31 cellular contexts compared by ENCODE assay signal in the genomic region with DNA sequence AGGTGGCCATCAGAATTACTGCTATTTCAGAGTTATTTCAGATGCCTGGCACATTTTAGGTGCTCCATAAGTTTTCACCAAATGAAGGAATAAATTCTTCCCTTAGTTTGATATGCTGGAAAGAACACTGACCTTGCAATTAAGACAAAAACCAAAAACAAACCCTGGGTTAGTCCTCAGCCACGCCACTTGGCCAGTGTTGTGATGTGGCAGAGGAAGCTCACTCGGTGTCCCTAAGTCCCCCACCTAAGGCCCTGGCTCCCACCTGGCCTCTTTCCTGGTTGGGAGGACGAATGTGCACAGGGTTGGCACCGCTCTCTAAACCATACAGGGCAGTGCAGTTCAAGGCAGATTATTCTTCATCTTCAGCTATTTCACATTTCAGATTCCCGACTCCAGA. TPM values are rescaled to one million over a fixed set of nuclear protein-coding genes. Genes with fewer than 3 reads are reported as not detected.
A peak's percentile ranks its signal among the peaks of the same experiment; 100 is the strongest.
DNase-seq lines count a peak whose midpoint lies in the region; ATAC-seq, FAIRE-seq and TF ChIP-seq lines count a peak whose summit lies in the region.
"Had no signal": no experiment of that assay in that cellular context is flagged by ENCODE, and none has a peak within 500 bp of the region (broad histone marks: within the 10 kb centered on the region; RNA-seq: fewer than 3 reads in every experiment).

No MANE protein-coding gene starts in this region.

- no peak overlapping the region for H2AFZ ChIP-seq in trophoblast cell (ENCODE audit: insufficient read depth, low read length, poor library complexity)

- no peak overlapping the region for H3K4me2 ChIP-seq in A549
- peak overlapping the region; percentile 68 to 94 (median 85); a peak in 21 of 22 replicates for H3K4me2 ChIP-seq in BLaER1 treated with 17β-estradiol and CSF1 and Interleukin-3, amounts not matched to agents 10 nM and 100 nM
- no peak overlapping the region for H3K4me2 ChIP-seq in trophoblast cell (ENCODE audit: low read length)

- peaks cover 36% of the 10 kb centered on the region for H3K27me3 Mint-ChIP-seq in activated naive CD8-positive, alpha-beta T cell treated with anti-CD3 and anti-CD28 coated beads, Interleukin-2, amount 10 ng/mL, durations not matched to agents 7 days and 5 days
- peaks cover 15% of the 10 kb centered on the region for H3K27me3 Mint-ChIP-seq in activated naive CD8-positive, alpha-beta T cell treated with anti-CD3 and anti-CD28 coated beads for 36 hours

- POLR2A ChIA-PET in activated naive CD8-positive, alpha-beta T cell treated with anti-CD3 and anti-CD28 coated beads, Interleukin-2, amount 10 ng/mL, durations not matched to agents 7 days and 5 days (lab: Charles Lee), result no interaction called here
- POLR2A ChIA-PET in A549 (lab: Yijun Ruan, JAX), result no interaction called here

- intact Hi-C loops in posterior vena cava (cut with DNase I), result no loop called here

- H2BK5ac ChIP-seq in trophoblast cell (ENCODE audit: low read depth, low read length, poor library complexity), result no peak overlapping the region

- H3K27me3 ChIP-seq in BLaER1 treated with 17β-estradiol and CSF1 and Interleukin-3, amounts not matched to agents 10 nM and 100 nM, result no peaks in the 10 kb centered on the region
- H3K27me3 ChIP-seq in trophoblast cell (ENCODE audit: insufficient read depth, low read length), result no peaks in the 10 kb centered on the region

- WGBS in A549 (ENCODE audit: missing lambda C conversion rate), result 3% methylated on average over 5 of the region's 5 CpGs
- WGBS in trophoblast cell (ENCODE audit: extremely low coverage, insufficient coverage, insufficient read length), result no CpG with 5 or more reads among the region's 5 CpGs

- no peak overlapping the region for H3K4me3 ChIP-seq in A549
- H3K4me3 ChIP-seq in BLaER1 treated with 17β-estradiol and CSF1 and Interleukin-3, amounts not matched to agents 10 nM and 100 nM, result peak overlapping the region in 1 of 10 experiments; percentile 57; a peak in 2 of 20 replicates
- H3K4me3 ChIP-seq in trophoblast cell (ENCODE audit: low read depth, low read length), result peak overlapping the region; percentile 23
- H3K4me3 ChIP-seq: GM12878 had no signal

- no peak for TF ChIP-seq POLR2A in A549 (IDR thresholded peaks at IDR 0.05; ENCODE audit: low read length)

- no peak overlapping the region for H2BK12ac ChIP-seq in trophoblast cell (ENCODE audit: low read length)

- no peaks in the 10 kb centered on the region for H3K79me1 ChIP-seq in trophoblast cell (ENCODE audit: low read length)

- H3K4me1 Mint-ChIP-seq in activated naive CD8-positive, alpha-beta T cell treated with anti-CD3 and anti-CD28 coated beads, Interleukin-2, amount 10 ng/mL, durations not matched to agents 7 days and 5 days, result peaks cover 18% of the 10 kb centered on the region
- peaks cover 7% of the 10 kb centered on the region for H3K4me1 Mint-ChIP-seq in activated naive CD8-positive, alpha-beta T cell treated with anti-CD3 and anti-CD28 coated beads for 36 hours
- H3K4me1 Mint-ChIP-seq: CD14-positive monocyte had no signal

- no peak for DNase-seq in activated naive CD8-positive, alpha-beta T cell treated with anti-CD3 and anti-CD28 coated beads, Interleukin-2, amount 10 ng/mL, durations not matched to agents 7 days and 5 days
- DNase-seq in activated naive CD8-positive, alpha-beta T cell treated with anti-CD3 and anti-CD28 coated beads for 36 hours, result no peak
- DNase-seq in A549 (ENCODE audit: low read depth in 1 of 2, low spot score in 1 of 2) (no peak), trophoblast cell (no peak), posterior vena cava (ENCODE audit: low spot score) (no peak), dedifferentiated amniotic fluid mesenchymal stem cell (ENCODE audit: extremely low spot score) (no peak)
- DNase-seq: ACHN; BE2C; C1 segment of cervical spinal cord; CD4-positive, alpha-beta memory T cell; CD4-positive, CD25-positive, alpha-beta regulatory T cell; CD8-positive, alpha-beta memory T cell; COR-L47; DMS 273 treated with DMSO at 0.1 percent for 48 hours; DMS153; DMS53; DMS79; DND-41; EL; GDM1 had no signal

- no peak overlapping the region for H4K12ac ChIP-seq in trophoblast cell (ENCODE audit: low read depth, low read length)

- no peak for FAIRE-seq in A549 (lab: Jason Lieb, UNC)
- FAIRE-seq: GM12878, GM12892, GM18507 had no signal

- H2AK5ac ChIP-seq in trophoblast cell (ENCODE audit: low read length), result no peak overlapping the region

- H4K20me1 ChIP-seq in BLaER1 treated with 17β-estradiol and CSF1 and Interleukin-3, amounts not matched to agents 10 nM and 100 nM, result no peaks in the 10 kb centered on the region

- no peak overlapping the region for H3K14ac ChIP-seq in trophoblast cell (ENCODE audit: low read length)

- TF ChIP-seq EP300 in A549 (IDR thresholded peaks at IDR 0.05), result no peak

- no peak overlapping the region for H3K23ac ChIP-seq in trophoblast cell (ENCODE audit: low read length)

- H3K18ac ChIP-seq in trophoblast cell (ENCODE audit: low read length), result no peak overlapping the region

- no peak overlapping the region for H4K8ac ChIP-seq in trophoblast cell (ENCODE audit: low read depth, low read length)

- H3K27ac ChIP-seq in A549, result no peak overlapping the region
- H3K27ac ChIP-seq in BLaER1 treated with 17β-estradiol and CSF1 and Interleukin-3, amounts not matched to agents 10 nM and 100 nM, result peak overlapping the region in 9 of 11 experiments; percentile 52 to 78 (median 74); a peak in 15 of 22 replicates
- no peak overlapping the region for H3K27ac ChIP-seq in trophoblast cell (ENCODE audit: low read depth, low read length)
- H3K27ac ChIP-seq: 22Rv1 had no signal

- no peaks in the 10 kb centered on the region for H3K36me3 Mint-ChIP-seq in activated naive CD8-positive, alpha-beta T cell treated with anti-CD3 and anti-CD28 coated beads, Interleukin-2, amount 10 ng/mL, durations not matched to agents 7 days and 5 days
- H3K36me3 Mint-ChIP-seq in activated naive CD8-positive, alpha-beta T cell treated with anti-CD3 and anti-CD28 coated beads for 36 hours, result no peaks in the 10 kb centered on the region
- H3K36me3 Mint-ChIP-seq: CD14-positive monocyte; CD4-positive, alpha-beta memory T cell; CD4-positive, CD25-positive, alpha-beta regulatory T cell; CD8-positive, alpha-beta memory T cell had no signal

- ATAC-seq in activated naive CD8-positive, alpha-beta T cell treated with anti-CD3 and anti-CD28 coated beads, Interleukin-2, amount 10 ng/mL, durations not matched to agents 7 days and 5 days (ENCODE audit: low read depth), result no peak
- no peak for ATAC-seq in A549
- ATAC-seq: GM12878 had no signal

- no peak for TF ChIP-seq CTCF in A549 (IDR thresholded peaks at IDR 0.05)

- no peak overlapping the region for H3K4me3 Mint-ChIP-seq in activated naive CD8-positive, alpha-beta T cell treated with anti-CD3 and anti-CD28 coated beads, Interleukin-2, amount 10 ng/mL, durations not matched to agents 7 days and 5 days
- no peak overlapping the region for H3K4me3 Mint-ChIP-seq in activated naive CD8-positive, alpha-beta T cell treated with anti-CD3 and anti-CD28 coated beads for 36 hours
- H3K4me3 Mint-ChIP-seq: CD4-positive, CD25-positive, alpha-beta regulatory T cell; CD8-positive, alpha-beta memory T cell had no signal

- no peaks in the 10 kb centered on the region for H3K79me2 ChIP-seq in trophoblast cell (ENCODE audit: control insufficient read depth, insufficient read depth, low read length, poor library complexity)

- H3K9me3 Mint-ChIP-seq in activated naive CD8-positive, alpha-beta T cell treated with anti-CD3 and anti-CD28 coated beads, Interleukin-2, amount 10 ng/mL, durations not matched to agents 7 days and 5 days, result no peaks in the 10 kb centered on the region
- H3K9me3 Mint-ChIP-seq in activated naive CD8-positive, alpha-beta T cell treated with anti-CD3 and anti-CD28 coated beads for 36 hours, result no peaks in the 10 kb centered on the region
- H3K9me3 Mint-ChIP-seq: CD4-positive, alpha-beta memory T cell; CD8-positive, alpha-beta memory T cell had no signal

- H3K4me1 ChIP-seq in A549 (no peaks in the 10 kb centered on the region), trophoblast cell (ENCODE audit: control insufficient read depth in 1 of 2, insufficient read depth in 2 of 2, low read length in 2 of 2) (no peaks in the 10 kb centered on the region)
- peaks cover 14 to 53% (median 39%) of the 10 kb centered on the region in 10 experiments for H3K4me1 ChIP-seq in BLaER1 treated with 17β-estradiol and CSF1 and Interleukin-3, amounts not matched to agents 10 nM and 100 nM
- H3K4me1 ChIP-seq: BE2C had no signal

- H3K9me3 ChIP-seq in A549 (no peaks in the 10 kb centered on the region), trophoblast cell (ENCODE audit: insufficient read depth, low read depth, low read length) (no peaks in the 10 kb centered on the region)
- no peaks in the 10 kb centered on the region for H3K9me3 ChIP-seq in BLaER1 treated with 17β-estradiol and CSF1 and Interleukin-3, amounts not matched to agents 10 nM and 100 nM (replicated peaks in 1 of 11)
- H3K9me3 ChIP-seq: BE2C had no signal

- H2BK120ac ChIP-seq in trophoblast cell (ENCODE audit: insufficient read depth, low read length, poor library complexity), result no peak overlapping the region

- no peaks in the 10 kb centered on the region for H3K36me3 ChIP-seq in BLaER1 treated with 17β-estradiol and CSF1 and Interleukin-3, amounts not matched to agents 10 nM and 100 nM
- H3K36me3 ChIP-seq in trophoblast cell (ENCODE audit: control insufficient read depth in 1 of 2, insufficient read depth in 2 of 2, low read length in 2 of 2), result no peaks in the 10 kb centered on the region
- H3K36me3 ChIP-seq: BE2C had no signal

- TF ChIP-seq RAD21 in A549 (conservative IDR thresholded peaks at IDR 0.05 in 1 of 2, IDR thresholded peaks at IDR 0.05 in 1 of 2), result no peak

- peak overlapping the region in 6 of 11 experiments; percentile 56 to 72 (median 70); a peak in 7 of 22 replicates for H3K9ac ChIP-seq in BLaER1 treated with 17β-estradiol and CSF1 and Interleukin-3, amounts not matched to agents 10 nM and 100 nM
- H3K9ac ChIP-seq in trophoblast cell (ENCODE audit: low read length), result no peak overlapping the region

- no peak overlapping the region for H4K91ac ChIP-seq in trophoblast cell (ENCODE audit: low read depth, low read length)

- no peak overlapping the region for H3K4ac ChIP-seq in trophoblast cell (ENCODE audit: low read depth, low read length)

- CTCF ChIA-PET in A549 (lab: Yijun Ruan, JAX), result interaction anchor here (0.6 to 1.0 kb wide), 2 partner anchors 12 to 116 kb away, joined by 3 read pairs; no protein-coding TSS in a partner anchor

- H3K27ac Mint-ChIP-seq in activated naive CD8-positive, alpha-beta T cell treated with anti-CD3 and anti-CD28 coated beads, Interleukin-2, amount 10 ng/mL, durations not matched to agents 7 days and 5 days, result peak overlapping the region; percentile 80
- no peak overlapping the region for H3K27ac Mint-ChIP-seq in activated naive CD8-positive, alpha-beta T cell treated with anti-CD3 and anti-CD28 coated beads for 36 hours
- H3K27ac Mint-ChIP-seq: CD14-positive monocyte; CD4-positive, alpha-beta memory T cell; CD4-positive, CD25-positive, alpha-beta regulatory T cell; CD8-positive, alpha-beta memory T cell had no signal

RNA-seq across cellular contexts. Expression of gene FGF23, which starts 13.7 kb away (rescaled TPM):
- total RNA-seq in activated naive CD8-positive, alpha-beta T cell treated with anti-CD3 and anti-CD28 coated beads, Interleukin-2, amount 10 ng/mL, durations not matched to agents 7 days and 5 days, result not detected
- total RNA-seq in activated naive CD8-positive, alpha-beta T cell treated with anti-CD3 and anti-CD28 coated beads for 36 hours, result not detected
- polyA plus RNA-seq in A549 (2011; rRNA removed), result not detected in 2 replicates
- not detected in 2 replicates for polyA plus RNA-seq in A549 (2012; cell fraction: cytosol; rRNA removed)
- not detected in 2 replicates for polyA plus RNA-seq in A549 (2012; cell fraction: nucleus; rRNA removed)
- not detected in 3 replicates for polyA plus RNA-seq in A549 (2017; fragmentation: RNase III; extraction: RNeasy Plus Mini Kit Qiagen cat#74134 plus additional on column Dnase treatment)
- not detected in 2 replicates for polyA minus RNA-seq in A549 (2011; rRNA and poly(A)+ RNA removed)
- polyA plus RNA-seq in trophoblast cell (2013), result 0.03 TPM in 1 of 2 replicates, not detected in the other
- not detected for total RNA-seq in posterior vena cava
- total RNA-seq: A172; A673; CD4-positive, alpha-beta memory T cell; CD4-positive, CD25-positive, alpha-beta regulatory T cell; CD8-positive, alpha-beta memory T cell; Daoy; G401; GM12878 had no signal
- polyA plus RNA-seq: AG04450; CD14-positive monocyte; CD4-positive, alpha-beta memory T cell; CD4-positive, CD25-positive, alpha-beta regulatory T cell; CD8-positive, alpha-beta memory T cell; GM12878 had no signal

RNA-seq across cellular contexts. Expression of gene FGF6, which starts 52.4 kb away (rescaled TPM):
- total RNA-seq in activated naive CD8-positive, alpha-beta T cell treated with anti-CD3 and anti-CD28 coated beads, Interleukin-2, amount 10 ng/mL, durations not matched to agents 7 days and 5 days, result not detected
- total RNA-seq in activated naive CD8-positive, alpha-beta T cell treated with anti-CD3 and anti-CD28 coated beads for 36 hours, result not detected
- polyA plus RNA-seq in A549 (2011; rRNA removed) (not detected in 2 replicates), A549 (2017; fragmentation: RNase III; extraction: RNeasy Plus Mini Kit Qiagen cat#74134 plus additional on column Dnase treatment) (not detected in 3 replicates)
- not detected in 2 replicates for polyA plus RNA-seq in A549 (2012; cell fraction: cytosol; rRNA removed)
- polyA plus RNA-seq in A549 (2012; cell fraction: nucleus; rRNA removed), result not detected in 2 replicates
- not detected in 2 replicates for polyA minus RNA-seq in A549 (2011; rRNA and poly(A)+ RNA removed)
- not detected in 2 replicates for polyA plus RNA-seq in trophoblast cell (2013)
- not detected for total RNA-seq in posterior vena cava
- total RNA-seq: A172; A673; CD4-positive, alpha-beta memory T cell; CD4-positive, CD25-positive, alpha-beta regulatory T cell; CD8-positive, alpha-beta memory T cell; Daoy; G401; GM12878 had no signal
- polyA plus RNA-seq: AG04450; CD14-positive monocyte; CD4-positive, alpha-beta memory T cell; CD4-positive, CD25-positive, alpha-beta regulatory T cell; CD8-positive, alpha-beta memory T cell; GM12878 had no signal

Comparison
In these comparisons a context has a peak if more than half of its experiments do, and no peak if none do; other contexts are left out.
1. H3K27ac ChIP-seq: peak in BLaER1 treated with 17β-estradiol and CSF1 and Interleukin-3, amounts not matched to agents 10 nM and 100 nM (9 of 11); none in A549 (0 of 2) and trophoblast cell (single experiment).
2. H3K4me2 ChIP-seq: peak in BLaER1 treated with 17β-estradiol and CSF1 and Interleukin-3, amounts not matched to agents 10 nM and 100 nM (11 of 11); none in A549 (single experiment) and trophoblast cell (single experiment).